In genomic region chr17:54948380-54948779, GRCh38 we compare ENCODE assay signal across 8 cellular contexts. TPM values are rescaled to one million over a fixed set of nuclear protein-coding genes. Genes with fewer than 3 reads are reported as not detected.
DNase-seq lines count a peak whose midpoint lies in the region; ATAC-seq and TF ChIP-seq lines count a peak whose summit lies in the region.

No MANE protein-coding gene starts in this region.

- no peaks in the 10 kb centered on the region for H3K36me3 ChIP-seq in CD4-positive, alpha-beta memory T cell (ENCODE audit: insufficient read depth, low read length)
- peaks cover 9% of the 10 kb centered on the region for H3K36me3 ChIP-seq in WERI-Rb-1

- no peaks in the 10 kb centered on the region for H3K4me1 Mint-ChIP-seq in CD4-positive, alpha-beta memory T cell

- CTCF ChIA-PET in RWPE1 (lab: Yijun Ruan, JAX), result no interaction called here
- CTCF ChIA-PET in CD4-positive, alpha-beta memory T cell (lab: Charles Lee; ENCODE audit: partially characterized antibody), result no interaction called here

- H3K4me3 ChIP-seq in HFF-Myc (replicated peaks; ENCODE audit: low read depth, low read length) (no peak overlapping the region), WERI-Rb-1 (ENCODE audit: low read depth, low read length) (no peak overlapping the region)
- H3K4me3 ChIP-seq in CD4-positive, alpha-beta memory T cell (ENCODE audit: low read length in 2 of 2), result no peak overlapping the region

- no peaks in the 10 kb centered on the region for H3K27me3 ChIP-seq in CD4-positive, alpha-beta memory T cell (ENCODE audit: insufficient read depth, low read length)
- no peaks in the 10 kb centered on the region for H3K27me3 ChIP-seq in WERI-Rb-1 (ENCODE audit: insufficient read depth, low read depth, severe bottlenecking)

- H3K9me3 Mint-ChIP-seq in CD4-positive, alpha-beta memory T cell, result peaks cover 0 to 1% (median 0%) of the 10 kb centered on the region in 8 donors

- H3K9me3 ChIP-seq in CD4-positive, alpha-beta memory T cell (ENCODE audit: control insufficient read depth in 1 of 2, low read length in 2 of 2), result no peaks in the 10 kb centered on the region
- H3K9me3 ChIP-seq in WERI-Rb-1 (ENCODE audit: severe bottlenecking), result no peaks in the 10 kb centered on the region

- H3K27ac Mint-ChIP-seq in CD4-positive, alpha-beta memory T cell, result peak overlapping the region in 1 of 7 donors; percentile 43

- ATAC-seq in GM18867 (IDR thresholded peaks at IDR 0.05; ENCODE audit: unreplicated experiment), result no peak

- intact Hi-C loops in CD4-positive, alpha-beta memory T cell (cut with micrococcal nuclease), result no loop called here

- no peak for TF ChIP-seq CTCF in HFF-Myc (IDR thresholded peaks at IDR 0.05; ENCODE audit: low read depth, low read length, missing control alignments)
- no peak for TF ChIP-seq CTCF in RWPE1 (conservative IDR thresholded peaks at IDR 0.05; ENCODE audit: low read depth)
- no peak for TF ChIP-seq CTCF in WERI-Rb-1 (IDR thresholded peaks at IDR 0.05; ENCODE audit: low read depth, low read length)

- DNase-seq in AG08395 (ENCODE audit: low spot score), result peak; percentile 78
- DNase-seq in HFF-Myc (ENCODE audit: extremely low read depth, low read depth), result peak; percentile 93
- peak; percentile 62 for DNase-seq in RWPE1 (ENCODE audit: low spot score)
- peak; percentile 97 for DNase-seq in glomerular visceral epithelial cell (ENCODE audit: extremely low spot score)
- DNase-seq in CD4-positive, alpha-beta memory T cell, result no peak
- DNase-seq in WERI-Rb-1, result no peak
- no peak for DNase-seq in NCI-H2081 treated with DMSO at 0.1 percent for 48 hours (lab: John Stamatoyannopoulos, UW)

- H3K27ac ChIP-seq in RWPE1 (no peak overlapping the region), WERI-Rb-1 (no peak overlapping the region)
- H3K27ac ChIP-seq in CD4-positive, alpha-beta memory T cell (ENCODE audit: low read depth, low read length), result no peak overlapping the region

- H3K27me3 Mint-ChIP-seq in CD4-positive, alpha-beta memory T cell, result peaks cover 6 to 11% of the 10 kb centered on the region in 2 donors

- no peak overlapping the region for H3K4me3 Mint-ChIP-seq in CD4-positive, alpha-beta memory T cell

- H3K36me3 Mint-ChIP-seq in CD4-positive, alpha-beta memory T cell, result peaks cover 0 to 10% of the 10 kb centered on the region in 2 donors

- POLR2A ChIA-PET in RWPE1 (lab: Yijun Ruan, JAX; ENCODE audit: low non-redundant PET), result no interaction called here
- POLR2A ChIA-PET in CD4-positive, alpha-beta memory T cell (lab: Charles Lee; ENCODE audit: partially characterized antibody), result no interaction called here

- no peaks in the 10 kb centered on the region for H3K4me1 ChIP-seq in CD4-positive, alpha-beta memory T cell (ENCODE audit: insufficient read depth, low read length)

RNA-seq across cellular contexts. Expression of gene COX11, which starts 20.1 kb away (rescaled TPM):
- total RNA-seq in CD4-positive, alpha-beta memory T cell, result 10 to 100 TPM; 84.0 to 86.0 TPM
- 10 to 100 TPM; 58.0 to 83.4 TPM for polyA plus RNA-seq in CD4-positive, alpha-beta memory T cell

RNA-seq across cellular contexts. Expression of gene STXBP4, which starts 20.2 kb away (rescaled TPM):
- total RNA-seq in CD4-positive, alpha-beta memory T cell, result 10 to 100 TPM; 11.1 to 12.8 TPM
- polyA plus RNA-seq in CD4-positive, alpha-beta memory T cell, result 1 to 10 TPM; 1.5 to 3.5 TPM

RNA-seq across cellular contexts. Expression of gene TOM1L1, which starts 47.7 kb away (rescaled TPM):
- total RNA-seq in CD4-positive, alpha-beta memory T cell, result under 1 TPM in 1 of 2 experiments, not detected in 1; 0.53 TPM
- polyA plus RNA-seq in CD4-positive, alpha-beta memory T cell, result under 1 TPM in 1 of 2 donors, not detected in 1; 0.48 TPM

Comparison
In these comparisons a context has a peak if more than half of its experiments do, and no peak if none do; other contexts are left out.
1. DNase-seq: peak in AG08395 (single experiment), HFF-Myc (single experiment), RWPE1 (single experiment) and glomerular visceral epithelial cell (single experiment); none in CD4-positive, alpha-beta memory T cell (0 of 5), WERI-Rb-1 (single experiment) and NCI-H2081 treated with DMSO at 0.1 percent for 48 hours (single experiment).